ENCODE assay signal across 1 cellular context in genomic region chr7:74141705-74142104, GRCh38.
TF ChIP-seq lines count a peak whose summit lies in the region.

No MANE protein-coding gene starts in this region.

TF ChIP-seq in WTC11, 78 proteins besides CTCF, POLR2A, EP300 and RAD21 (continued from another document):
- TF ChIP-seq ZBTB43 (CRISPR knock-in tag; IDR thresholded peaks at IDR 0.05) (no peak), AFF4 (CRISPR knock-in tag; IDR thresholded peaks at IDR 0.05; ENCODE audit: borderline replicate concordance) (no peak), NR2C2 (CRISPR knock-in tag; IDR thresholded peaks at IDR 0.05) (no peak), NR1H2 (CRISPR knock-in tag; IDR thresholded peaks at IDR 0.05) (no peak), ZNF317 (CRISPR knock-in tag; IDR thresholded peaks at IDR 0.05; ENCODE audit: borderline replicate concordance, low read depth) (no peak), ZNF671 (CRISPR knock-in tag; IDR thresholded peaks at IDR 0.05) (no peak), NFATC4 (CRISPR knock-in tag; IDR thresholded peaks at IDR 0.05) (no peak), CREM (CRISPR knock-in tag; IDR thresholded peaks at IDR 0.05) (no peak), RORB (CRISPR knock-in tag; IDR thresholded peaks at IDR 0.05) (no peak), ZNF281 (CRISPR knock-in tag; IDR thresholded peaks at IDR 0.05) (no peak), E2F4 (CRISPR knock-in tag; IDR thresholded peaks at IDR 0.05; ENCODE audit: borderline replicate concordance, low read depth) (no peak), JUN (CRISPR knock-in tag; IDR thresholded peaks at IDR 0.05) (no peak)
- TF ChIP-seq, protein P1, sequence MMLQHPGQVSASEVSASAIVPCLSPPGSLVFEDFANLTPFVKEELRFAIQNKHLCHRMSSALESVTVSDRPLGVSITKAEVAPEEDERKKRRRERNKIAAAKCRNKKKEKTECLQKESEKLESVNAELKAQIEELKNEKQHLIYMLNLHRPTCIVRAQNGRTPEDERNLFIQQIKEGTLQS (CRISPR knock-in tag; conservative IDR thresholded peaks at IDR 0.05): no peak
- TF ChIP-seq, protein P2, sequence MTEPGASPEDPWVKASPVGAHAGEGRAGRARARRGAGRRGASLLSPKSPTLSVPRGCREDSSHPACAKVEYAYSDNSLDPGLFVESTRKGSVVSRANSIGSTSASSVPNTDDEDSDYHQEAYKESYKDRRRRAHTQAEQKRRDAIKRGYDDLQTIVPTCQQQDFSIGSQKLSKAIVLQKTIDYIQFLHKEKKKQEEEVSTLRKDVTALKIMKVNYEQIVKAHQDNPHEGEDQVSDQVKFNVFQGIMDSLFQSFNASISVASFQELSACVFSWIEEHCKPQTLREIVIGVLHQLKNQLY (CRISPR knock-in tag; IDR thresholded peaks at IDR 0.05): no peak
- TF ChIP-seq, protein P3, sequence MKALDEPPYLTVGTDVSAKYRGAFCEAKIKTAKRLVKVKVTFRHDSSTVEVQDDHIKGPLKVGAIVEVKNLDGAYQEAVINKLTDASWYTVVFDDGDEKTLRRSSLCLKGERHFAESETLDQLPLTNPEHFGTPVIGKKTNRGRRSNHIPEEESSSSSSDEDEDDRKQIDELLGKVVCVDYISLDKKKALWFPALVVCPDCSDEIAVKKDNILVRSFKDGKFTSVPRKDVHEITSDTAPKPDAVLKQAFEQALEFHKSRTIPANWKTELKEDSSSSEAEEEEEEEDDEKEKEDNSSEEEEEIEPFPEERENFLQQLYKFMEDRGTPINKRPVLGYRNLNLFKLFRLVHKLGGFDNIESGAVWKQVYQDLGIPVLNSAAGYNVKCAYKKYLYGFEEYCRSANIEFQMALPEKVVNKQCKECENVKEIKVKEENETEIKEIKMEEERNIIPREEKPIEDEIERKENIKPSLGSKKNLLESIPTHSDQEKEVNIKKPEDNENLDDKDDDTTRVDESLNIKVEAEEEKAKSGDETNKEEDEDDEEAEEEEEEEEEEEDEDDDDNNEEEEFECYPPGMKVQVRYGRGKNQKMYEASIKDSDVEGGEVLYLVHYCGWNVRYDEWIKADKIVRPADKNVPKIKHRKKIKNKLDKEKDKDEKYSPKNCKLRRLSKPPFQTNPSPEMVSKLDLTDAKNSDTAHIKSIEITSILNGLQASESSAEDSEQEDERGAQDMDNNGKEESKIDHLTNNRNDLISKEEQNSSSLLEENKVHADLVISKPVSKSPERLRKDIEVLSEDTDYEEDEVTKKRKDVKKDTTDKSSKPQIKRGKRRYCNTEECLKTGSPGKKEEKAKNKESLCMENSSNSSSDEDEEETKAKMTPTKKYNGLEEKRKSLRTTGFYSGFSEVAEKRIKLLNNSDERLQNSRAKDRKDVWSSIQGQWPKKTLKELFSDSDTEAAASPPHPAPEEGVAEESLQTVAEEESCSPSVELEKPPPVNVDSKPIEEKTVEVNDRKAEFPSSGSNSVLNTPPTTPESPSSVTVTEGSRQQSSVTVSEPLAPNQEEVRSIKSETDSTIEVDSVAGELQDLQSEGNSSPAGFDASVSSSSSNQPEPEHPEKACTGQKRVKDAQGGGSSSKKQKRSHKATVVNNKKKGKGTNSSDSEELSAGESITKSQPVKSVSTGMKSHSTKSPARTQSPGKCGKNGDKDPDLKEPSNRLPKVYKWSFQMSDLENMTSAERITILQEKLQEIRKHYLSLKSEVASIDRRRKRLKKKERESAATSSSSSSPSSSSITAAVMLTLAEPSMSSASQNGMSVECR (CRISPR knock-in tag; IDR thresholded peaks at IDR 0.05; ENCODE audit: borderline replicate concordance): no peak
